In the genomic region with DNA sequence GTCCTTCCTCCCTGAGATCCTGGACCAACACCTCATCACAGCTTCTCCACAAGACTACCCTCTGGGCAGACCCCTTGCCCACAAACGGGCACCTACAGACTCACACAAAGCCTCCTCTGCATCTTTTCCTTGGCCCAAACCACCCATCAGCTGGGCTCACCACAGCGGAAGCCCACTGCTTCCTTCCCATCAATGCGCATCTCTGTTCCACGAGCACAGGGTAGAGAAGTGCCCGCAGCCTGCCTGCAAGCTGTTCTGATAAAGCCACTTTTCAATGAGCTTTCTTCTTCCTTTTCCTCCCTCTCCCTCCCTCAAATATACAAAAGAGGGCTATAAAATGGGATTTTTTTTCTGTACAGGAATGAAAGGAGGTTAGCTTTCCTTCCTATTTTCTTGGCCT, we compare ENCODE assay signal across 20 cellular contexts.
DNase-seq lines count a peak whose midpoint lies in the region; ATAC-seq and TF ChIP-seq lines count a peak whose summit lies in the region.
"Had no signal": no experiment of that assay in that cellular context is flagged by ENCODE, and none has a peak within 500 bp of the region (broad histone marks: within the 10 kb centered on the region; RNA-seq: fewer than 3 reads in every experiment).

No MANE protein-coding gene starts in this region.

- H3K27ac Mint-ChIP-seq in activated T-cell treated with anti-CD3 and anti-CD28 coated beads, Interleukin-2, amount 50 U/mL, for 24 hours = peak overlapping the region; percentile 63
- peak overlapping the region; percentile 11 for H3K27ac Mint-ChIP-seq in activated T-helper 17 cell treated with anti-CD3 and anti-CD28 coated beads, Interleukin-2, amount 50 U/mL, for 72 hours
- H3K27ac Mint-ChIP-seq in natural killer cell treated with Interleukin-12 subunit alpha and Interleukin-12 subunit beta and Interleukin-15 and Interleukin-18, amount 100 ng/mL, for 72 hours = peak overlapping the region; percentile 87 to 98
- H3K27ac Mint-ChIP-seq in endothelial cell (ENCODE audit: unreplicated experiment) = no peak overlapping the region
- H3K27ac Mint-ChIP-seq: CD14-positive monocyte, mesothelial cell of epicardium had no signal

- TF ChIP-seq CTCF in endothelial cell (IDR thresholded peaks at IDR 0.05; ENCODE audit: unreplicated experiment) = no peak

- H3K4me3 Mint-ChIP-seq in activated T-cell treated with anti-CD3 and anti-CD28 coated beads, Interleukin-2, amount 50 U/mL, for 24 hours = no peak overlapping the region
- no peak overlapping the region for H3K4me3 Mint-ChIP-seq in activated T-helper 17 cell treated with anti-CD3 and anti-CD28 coated beads, Interleukin-2, amount 50 U/mL, for 72 hours
- peak overlapping the region; percentile 33 for H3K4me3 Mint-ChIP-seq in natural killer cell treated with Interleukin-12 subunit alpha and Interleukin-12 subunit beta and Interleukin-15 and Interleukin-18, amount 100 ng/mL, for 72 hours
- H3K4me3 Mint-ChIP-seq in endothelial cell (ENCODE audit: unreplicated experiment) = no peak overlapping the region
- H3K4me3 Mint-ChIP-seq: CD14-positive monocyte, mesothelial cell of epicardium had no signal

- peaks cover 97% of the 10 kb centered on the region for H3K36me3 Mint-ChIP-seq in activated T-cell treated with anti-CD3 and anti-CD28 coated beads, Interleukin-2, amount 50 U/mL, for 24 hours (ENCODE audit: low read depth)
- H3K36me3 Mint-ChIP-seq in activated T-helper 17 cell treated with anti-CD3 and anti-CD28 coated beads, Interleukin-2, amount 50 U/mL, for 72 hours (ENCODE audit: low read depth) = peaks cover 94% of the 10 kb centered on the region
- H3K36me3 Mint-ChIP-seq in natural killer cell treated with Interleukin-12 subunit alpha and Interleukin-12 subunit beta and Interleukin-15 and Interleukin-18, amount 100 ng/mL, for 72 hours = peaks cover 43% of the 10 kb centered on the region
- no peaks in the 10 kb centered on the region for H3K36me3 Mint-ChIP-seq in endothelial cell (ENCODE audit: low read depth, unreplicated experiment)
- H3K36me3 Mint-ChIP-seq: CD14-positive monocyte had no signal

- H3K27me3 Mint-ChIP-seq in activated T-cell treated with anti-CD3 and anti-CD28 coated beads, Interleukin-2, amount 50 U/mL, for 24 hours = no peaks in the 10 kb centered on the region
- no peaks in the 10 kb centered on the region for H3K27me3 Mint-ChIP-seq in activated T-helper 17 cell treated with anti-CD3 and anti-CD28 coated beads, Interleukin-2, amount 50 U/mL, for 72 hours
- H3K27me3 Mint-ChIP-seq in natural killer cell treated with Interleukin-12 subunit alpha and Interleukin-12 subunit beta and Interleukin-15 and Interleukin-18, amount 100 ng/mL, for 72 hours = no peaks in the 10 kb centered on the region
- H3K27me3 Mint-ChIP-seq in endothelial cell (ENCODE audit: unreplicated experiment) = peaks cover 3% of the 10 kb centered on the region

- peaks cover 70% of the 10 kb centered on the region for H3K4me1 Mint-ChIP-seq in activated T-cell treated with anti-CD3 and anti-CD28 coated beads, Interleukin-2, amount 50 U/mL, for 24 hours (ENCODE audit: low read depth)
- H3K4me1 Mint-ChIP-seq in activated T-helper 17 cell treated with anti-CD3 and anti-CD28 coated beads, Interleukin-2, amount 50 U/mL, for 72 hours = peaks cover 48% of the 10 kb centered on the region
- H3K4me1 Mint-ChIP-seq in natural killer cell treated with Interleukin-12 subunit alpha and Interleukin-12 subunit beta and Interleukin-15 and Interleukin-18, amount 100 ng/mL, for 72 hours (ENCODE audit: low read depth in 2 of 2) = peaks cover 73 to 75% of the 10 kb centered on the region in 2 donors
- H3K4me1 Mint-ChIP-seq in endothelial cell (ENCODE audit: unreplicated experiment) = peaks cover 13% of the 10 kb centered on the region

- ATAC-seq in activated T-helper 17 cell treated with anti-CD3 and anti-CD28 coated beads, Interleukin-2, amount 50 U/mL, for 72 hours (replicated peaks) = peak; percentile 21
- no peak for ATAC-seq in natural killer cell treated with Interleukin-12 subunit alpha and Interleukin-12 subunit beta and Interleukin-15 and Interleukin-18, amount 100 ng/mL, for 72 hours
- ATAC-seq: A549, upper lobe of right lung had no signal

- H3K9me3 Mint-ChIP-seq in activated T-cell treated with anti-CD3 and anti-CD28 coated beads, Interleukin-2, amount 50 U/mL, for 24 hours = no peaks in the 10 kb centered on the region
- H3K9me3 Mint-ChIP-seq in activated T-helper 17 cell treated with anti-CD3 and anti-CD28 coated beads, Interleukin-2, amount 50 U/mL, for 72 hours = no peaks in the 10 kb centered on the region
- H3K9me3 Mint-ChIP-seq in natural killer cell treated with Interleukin-12 subunit alpha and Interleukin-12 subunit beta and Interleukin-15 and Interleukin-18, amount 100 ng/mL, for 72 hours = no peaks in the 10 kb centered on the region
- H3K9me3 Mint-ChIP-seq in endothelial cell (ENCODE audit: unreplicated experiment) = no peaks in the 10 kb centered on the region
- H3K9me3 Mint-ChIP-seq: mesothelial cell of epicardium had no signal

- no peak for DNase-seq in activated T-cell treated with anti-CD3 and anti-CD28 coated beads, Interleukin-2, amount 50 U/mL, for 24 hours
- no peak for DNase-seq in activated T-cell treated with anti-CD3 and anti-CD28 coated beads, Interleukin-2, amount 50 U/mL, for 1 hour
- DNase-seq in KG1 (lab: John Stamatoyannopoulos, UW) (peak; percentile 9), endothelial cell (ENCODE audit: low spot score) (no peak), NCI-H1436 treated with DMSO at 0.1 percent for 48 hours (lab: John Stamatoyannopoulos, UW) (no peak), SKM-1 (lab: John Stamatoyannopoulos, UW; ENCODE audit: unreplicated experiment) (no peak)
- DNase-seq in natural killer cell treated with Interleukin-12 subunit alpha and Interleukin-12 subunit beta and Interleukin-15 and Interleukin-18, amount 100 ng/mL, for 72 hours (ENCODE audit: low spot score) = no peak
- DNase-seq: colonic mucosa; DMS79 treated with DMSO at 0.1 percent for 48 hours; foreskin fibroblast; MV-4-11; NCI-H1930; NCI-H446; stimulated activated naive CD4-positive, alpha-beta T cell; SW 1271; upper lobe of right lung had no signal
